9 cellular contexts compared by ENCODE assay signal in genomic region chr16:8655184-8655717, GRCh38. TPM values are rescaled to one million over a fixed set of nuclear protein-coding genes. Genes with fewer than 3 reads are reported as not detected.
DNase-seq lines count a peak whose midpoint lies in the region; ATAC-seq and TF ChIP-seq lines count a peak whose summit lies in the region.
"Had no signal": no experiment of that assay in that cellular context is flagged by ENCODE, and none has a peak within 500 bp of the region (broad histone marks: within the 10 kb centered on the region; RNA-seq: fewer than 3 reads in every experiment).

No MANE protein-coding gene starts in this region.

- ATAC-seq in HG03060 (IDR thresholded peaks at IDR 0.05; ENCODE audit: low read depth, unreplicated experiment) (peak; percentile 53), HG03280 (IDR thresholded peaks at IDR 0.05; ENCODE audit: unreplicated experiment) (no peak)
- ATAC-seq in stimulated activated memory B cell treated with anti-CD40 and anti-IgM and Interleukin-4, amounts not matched to agents 10 μg/mL and 1 μg/mL and 100 μg/mL, for 72 hours: peak; percentile 96

- H3K9me3 ChIP-seq in SJCRH30 (replicated peaks): no peaks in the 10 kb centered on the region

- H3K27me3 Mint-ChIP-seq in stimulated activated memory B cell treated with anti-CD40 and anti-IgM and Interleukin-4, amounts not matched to agents 10 μg/mL and 1 μg/mL and 100 μg/mL, for 72 hours: no peaks in the 10 kb centered on the region
- H3K27me3 Mint-ChIP-seq: IgD-negative memory B cell had no signal

- intact Hi-C loops in posterior vena cava (cut with DNase I): loop anchor here (5.0 to 10.0 kb wide), 2 partner anchors 222 to 230 kb away; partner anchors contain the start of gene LITAFD (in 1 of the 2)

- peak overlapping the region; percentile 44 for H3K27ac Mint-ChIP-seq in stimulated activated memory B cell treated with anti-CD40 and anti-IgM and Interleukin-4, amounts not matched to agents 10 μg/mL and 1 μg/mL and 100 μg/mL, for 72 hours
- H3K27ac Mint-ChIP-seq: IgD-negative memory B cell had no signal

- no peak overlapping the region for H3K4me3 ChIP-seq in SJCRH30
- H3K4me3 ChIP-seq in epithelial cell of proximal tubule (ENCODE audit: low read depth, low read length): no peak overlapping the region

- no peak overlapping the region for H3K27ac ChIP-seq in SJCRH30

- in situ Hi-C loops in GM13976 (cut with MboI; ENCODE audit: low sequenced_read_pairs, unreplicated experiment): no loop called here

- H3K4me1 Mint-ChIP-seq in stimulated activated memory B cell treated with anti-CD40 and anti-IgM and Interleukin-4, amounts not matched to agents 10 μg/mL and 1 μg/mL and 100 μg/mL, for 72 hours: peaks cover 7% of the 10 kb centered on the region

- H3K36me3 ChIP-seq in SJCRH30: no peaks in the 10 kb centered on the region

- no peaks in the 10 kb centered on the region for H3K9me3 Mint-ChIP-seq in stimulated activated memory B cell treated with anti-CD40 and anti-IgM and Interleukin-4, amounts not matched to agents 10 μg/mL and 1 μg/mL and 100 μg/mL, for 72 hours
- H3K9me3 Mint-ChIP-seq: IgD-negative memory B cell had no signal

- no peak overlapping the region for H3K4me3 Mint-ChIP-seq in stimulated activated memory B cell treated with anti-CD40 and anti-IgM and Interleukin-4, amounts not matched to agents 10 μg/mL and 1 μg/mL and 100 μg/mL, for 72 hours
- H3K4me3 Mint-ChIP-seq: IgD-negative memory B cell had no signal

- H3K36me3 Mint-ChIP-seq in stimulated activated memory B cell treated with anti-CD40 and anti-IgM and Interleukin-4, amounts not matched to agents 10 μg/mL and 1 μg/mL and 100 μg/mL, for 72 hours: peaks cover 5% of the 10 kb centered on the region
- H3K36me3 Mint-ChIP-seq: IgD-negative memory B cell had no signal

- TF ChIP-seq CTCF in GM13976 (IDR thresholded peaks at IDR 0.05; ENCODE audit: borderline replicate concordance, control extremely low read depth, extremely low read depth, insufficient read depth, missing control alignments) (peak; percentile 55), epithelial cell of proximal tubule (conservative IDR thresholded peaks at IDR 0.05; ENCODE audit: low read depth, low read length) (peak; percentile 81)

- DNase-seq in AG20443 (ENCODE audit: low spot score) (peak; percentile 32), GM13976 (ENCODE audit: low spot score) (peak; percentile 55), SJCRH30 (peak; percentile 30 to 66), epithelial cell of proximal tubule (ENCODE audit: low read depth) (no peak), posterior vena cava (ENCODE audit: low spot score) (no peak)

- no peaks in the 10 kb centered on the region; the same call in 1 of the 2 replicates for H3K4me1 ChIP-seq in SJCRH30

- H3K27me3 ChIP-seq in SJCRH30: no peaks in the 10 kb centered on the region

RNA-seq across cellular contexts. Expression of gene ABAT, which starts 19.2 kb away (rescaled TPM):
- 79.1 and 80.0 TPM in 2 replicates for total RNA-seq in SJCRH30 (2014; rRNA removed; shearing (Covaris generic))
- total RNA-seq in epithelial cell of proximal tubule: 1.6 and 3.9 TPM in 2 replicates
- total RNA-seq in posterior vena cava: 1 to 10 TPM; 2.2 to 4.4 TPM

RNA-seq across cellular contexts. Expression of gene METTL22, which starts 33.8 kb away (rescaled TPM):
- 11.3 and 15.2 TPM in 2 replicates for total RNA-seq in SJCRH30 (2014; rRNA removed; shearing (Covaris generic))
- total RNA-seq in epithelial cell of proximal tubule (15.5 and 25.7 TPM in 2 replicates), posterior vena cava (10 to 100 TPM; 27.4 to 30.7 TPM)

Comparison
In these comparisons a context has a peak if more than half of its experiments do, and no peak if none do; other contexts are left out.
1. DNase-seq: peak in AG20443 (single experiment), GM13976 (single experiment) and SJCRH30 (2 of 2); none in epithelial cell of proximal tubule (single experiment) and posterior vena cava (single experiment).
2. RNA of gene ABAT, which starts 19.2 kb away (total RNA-seq): 79.1 to 80.0 TPM in SJCRH30; 2.2 to 4.4 TPM in posterior vena cava and 1.6 to 3.9 TPM in epithelial cell of proximal tubule; every median in the first group is over 10 times any median in the second.